In the genomic region with DNA sequence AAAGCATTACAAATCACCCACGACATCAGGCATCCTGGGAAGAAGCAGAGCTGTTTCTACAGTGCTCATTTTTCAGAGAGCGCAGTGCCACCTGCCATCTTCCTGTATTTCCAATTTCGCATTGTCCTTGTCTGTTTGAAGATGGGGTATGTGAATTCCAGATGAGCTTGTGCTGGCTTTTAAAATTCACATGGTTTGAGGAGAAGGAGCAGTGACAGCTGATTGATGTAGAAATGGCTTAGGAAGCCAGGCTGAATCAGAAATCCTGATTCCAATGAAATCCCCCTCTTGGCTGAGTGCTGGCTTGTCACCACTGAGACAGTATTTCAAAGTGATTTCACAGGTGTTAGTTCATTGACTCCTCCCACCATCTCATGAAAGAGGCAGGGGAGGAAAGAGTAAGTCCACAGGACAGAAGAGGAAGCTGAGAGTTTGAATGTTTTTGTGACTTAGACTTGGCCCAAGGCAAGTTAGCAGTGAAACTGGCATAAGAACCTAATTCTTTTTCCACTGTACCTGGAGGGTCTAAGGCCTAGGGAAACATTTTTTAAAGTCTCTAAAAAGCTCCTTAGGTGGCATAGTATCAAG, we compare ENCODE assay signal across 24 cellular contexts.
"Had no signal": no experiment of that assay in that cellular context is flagged by ENCODE, and none has a peak within 500 bp of the region (broad histone marks: within the 10 kb centered on the region; RNA-seq: fewer than 3 reads in every experiment).

No MANE protein-coding gene starts in this region.

- DNase-seq: activated CD4-positive, alpha-beta memory T cell treated with anti-CD3 and anti-CD28 coated beads, Interleukin-2, amount 10 ng/mL, durations not matched to agents 7 days and 5 days; activated CD8-positive, alpha-beta memory T cell treated with anti-CD3 and anti-CD28 coated beads, Interleukin-2, amount 50 U/mL, for 48 hours; activated gamma-delta T cell; activated naive CD4-positive, alpha-beta T cell treated with anti-CD3 and anti-CD28 coated beads, Interleukin-2, amount 10 ng/mL, durations not matched to agents 7 days and 5 days; activated naive CD8-positive, alpha-beta T cell treated with anti-CD3 and anti-CD28 coated beads, Interleukin-2, amount 10 ng/mL, durations not matched to agents 7 days and 5 days; activated T-cell treated with anti-CD3 and anti-CD28 coated beads, Interleukin-2, amount 50 U/mL, for 24 hours; cortex of kidney; effector memory CD8-positive, alpha-beta T cell; erythroblast; head of caudate nucleus; hippocampal formation; left cardiac atrium; mammary epithelial cell; naive thymus-derived CD4-positive, alpha-beta T cell; occipital lobe; posterior cingulate gyrus; right cardiac atrium; spleen; stimulated activated naive CD4-positive, alpha-beta T cell treated with Interleukin-2 at 50 U/mL for 16 hours; T-helper 9 cell; WERI-Rb-1 had no signal

- ATAC-seq: activated CD4-positive, CD25-positive, alpha-beta regulatory T cell treated with anti-CD3 and anti-CD28 coated beads, Interleukin-2, amount 50 U/mL, for 24 hours; effector memory CD8-positive, alpha-beta T cell; naive thymus-derived CD4-positive, alpha-beta T cell; right cardiac atrium had no signal

- H3K9me3 ChIP-seq: ascending aorta, tibial nerve had no signal

- H3K4me3 ChIP-seq: ascending aorta, spleen, tibial nerve had no signal

- H3K27ac ChIP-seq: ascending aorta, spleen, tibial nerve, WERI-Rb-1 had no signal

- H3K27me3 ChIP-seq: ascending aorta, spleen, tibial nerve had no signal

- H3K36me3 ChIP-seq: ascending aorta, spleen, tibial nerve, WERI-Rb-1 had no signal

- H3K4me1 ChIP-seq: spleen, tibial nerve had no signal
